In genomic region chr5:20833081-20833627, GRCh38 we compare ENCODE assay signal across 1 cellular context.
TF ChIP-seq lines count a peak whose summit lies in the region.

No MANE protein-coding gene starts in this region.

TF ChIP-seq in GM23338, 12 proteins besides CTCF, POLR2A, EP300 and RAD21 (continued from another document):
- no peak for TF ChIP-seq ZNF462 (CRISPR knock-in tag; IDR thresholded peaks at IDR 0.05)
- no peak for TF ChIP-seq JUNB (IDR thresholded peaks at IDR 0.05; ENCODE audit: unreplicated experiment)
- TF ChIP-seq NANOG (IDR thresholded peaks at IDR 0.05; ENCODE audit: borderline replicate concordance) = no peak
- TF ChIP-seq REST (IDR thresholded peaks at IDR 0.05; ENCODE audit: unreplicated experiment) = no peak
